ENCODE assay signal across 8 cellular contexts in genomic region chr1:234963180-234963903, GRCh38.
DNase-seq lines count a peak whose midpoint lies in the region; ATAC-seq and TF ChIP-seq lines count a peak whose summit lies in the region.

No MANE protein-coding gene starts in this region.

- TF ChIP-seq CTCF in fibroblast of pulmonary artery (IDR thresholded peaks at IDR 0.05; ENCODE audit: low read length, missing control alignments) (no peak), prostate gland (IDR thresholded peaks at IDR 0.05) (no peak)

- H3K4me3 ChIP-seq in fibroblast of pulmonary artery (replicated peaks; ENCODE audit: low read depth, low read length) (no peak overlapping the region), prostate gland (no peak overlapping the region), urinary bladder (ENCODE audit: low read depth, low read length) (no peak overlapping the region)

- H3K27me3 ChIP-seq in prostate gland (replicated peaks; ENCODE audit: insufficient read depth) = no peaks in the 10 kb centered on the region

- H3K9me3 ChIP-seq in prostate gland = no peaks in the 10 kb centered on the region

- H3K4me1 ChIP-seq in prostate gland (replicated peaks) = peaks cover 29% of the 10 kb centered on the region
- no peaks in the 10 kb centered on the region for H3K4me1 ChIP-seq in urinary bladder (ENCODE audit: insufficient read depth)

- no peaks in the 10 kb centered on the region for H3K36me3 ChIP-seq in prostate gland
- H3K36me3 ChIP-seq in urinary bladder (ENCODE audit: insufficient read depth) = no peaks in the 10 kb centered on the region

- intact Hi-C loops in prostate gland (cut with DNase I) = loop anchor here (5.0 kb wide), 1 partner anchor 36 kb away; no protein-coding TSS in a partner anchor

- H3K27ac ChIP-seq in prostate gland (peak overlapping the region; percentile 57 to 74), urinary bladder (ENCODE audit: low read depth) (peak overlapping the region; percentile 61)

- DNase-seq in OCI-M1 (lab: John Stamatoyannopoulos, UW) = peak; percentile 94
- peak; percentile 90 to 92 for DNase-seq in activated T-cell treated with anti-CD3 and anti-CD28 coated beads, Interleukin-2, amount 50 U/mL, for 48 hours
- peak; percentile 87 for DNase-seq in fibroblast of pulmonary artery (ENCODE audit: low read depth)
- DNase-seq in prostate gland (ENCODE audit: low spot score) = peak; percentile 55
- DNase-seq in retina = no peak

- TF ChIP-seq POLR2A in prostate gland (IDR thresholded peaks at IDR 0.05) = no peak

- 49% methylated on average over 15 of the region's 15 CpGs for WGBS in prostate gland
- 48% methylated on average over 15 of the region's 15 CpGs for WGBS in urinary bladder

- peak; percentile 71 for ATAC-seq in GM18508 (IDR thresholded peaks at IDR 0.05; ENCODE audit: insufficient read depth, unreplicated experiment)
- peak; percentile 75 for ATAC-seq in HG02973 (IDR thresholded peaks at IDR 0.05; ENCODE audit: unreplicated experiment)
